ENCODE assay signal across 8 cellular contexts in genomic region chr4:184734758-184735157, GRCh38. TPM values are rescaled to one million over a fixed set of nuclear protein-coding genes. Genes with fewer than 3 reads are reported as not detected.
DNase-seq lines count a peak whose midpoint lies in the region; FAIRE-seq and TF ChIP-seq lines count a peak whose summit lies in the region.

No MANE protein-coding gene starts in this region.

- no peak for TF ChIP-seq RAD21 in H1 (IDR thresholded peaks at IDR 0.05 in 1 of 2, conservative IDR thresholded peaks at IDR 0.05 in 1 of 2; ENCODE audit: low read depth in 2 of 2, low read length in 2 of 2)

- TF ChIP-seq CTCF in GM06990 (IDR thresholded peaks at IDR 0.05; ENCODE audit: insufficient read depth, low read length, poor library complexity, severe bottlenecking) = no peak
- TF ChIP-seq CTCF in OCI-LY1 (IDR thresholded peaks at IDR 0.05; ENCODE audit: low read length) = no peak
- TF ChIP-seq CTCF in H1 (IDR thresholded peaks at IDR 0.05; ENCODE audit: control extremely low read depth in 1 of 3, insufficient read depth in 1 of 3, low read depth in 1 of 3, low read length in 3 of 3) = no peak
- no peak for TF ChIP-seq CTCF in osteoblast (IDR thresholded peaks at IDR 0.05; ENCODE audit: extremely low read depth, low read depth, low read length)
- no peak for TF ChIP-seq CTCF in GM10248 (IDR thresholded peaks at IDR 0.05; ENCODE audit: control extremely low read depth, extremely low read depth, low read depth, missing control alignments)

- H3K27me3 ChIP-seq in GM06990 (replicated peaks; ENCODE audit: control insufficient read depth, insufficient read depth, low read length) = no peaks in the 10 kb centered on the region
- no peaks in the 10 kb centered on the region for H3K27me3 ChIP-seq in OCI-LY1 (ENCODE audit: insufficient read depth, low read length)
- no peaks in the 10 kb centered on the region for H3K27me3 ChIP-seq in H1 (replicated peaks in 1 of 4; ENCODE audit: control insufficient read depth in 3 of 4, extremely low read depth in 1 of 4, insufficient read depth in 3 of 4, low read length in 3 of 4)
- H3K27me3 ChIP-seq in osteoblast (ENCODE audit: insufficient read depth, low read length) = no peaks in the 10 kb centered on the region

- H3K4ac ChIP-seq in H1 (replicated peaks; ENCODE audit: insufficient read length, low read depth, low read length) = no peak overlapping the region

- no peak for TF ChIP-seq POLR2A in H1 (IDR thresholded peaks at IDR 0.05; ENCODE audit: control extremely low read depth in 1 of 2, low read depth in 2 of 2, low read length in 2 of 2)

- H4K8ac ChIP-seq in H1 (ENCODE audit: extremely low read depth, insufficient read depth, low read length) = no peak overlapping the region

- H3F3A ChIP-seq in OCI-LY1 (ENCODE audit: insufficient read depth, low read length) = no peaks in the 10 kb centered on the region

- FAIRE-seq in H1 (lab: Jason Lieb, UNC) (no peak), frontal cortex (lab: Jason Lieb, UNC) (no peak)

- H3K36me3 ChIP-seq in GM06990 (ENCODE audit: control insufficient read depth, insufficient read depth, low read length) (no peaks in the 10 kb centered on the region), OCI-LY1 (ENCODE audit: insufficient read depth, low read length) (peaks cover 24% of the 10 kb centered on the region), H1 (ENCODE audit: control insufficient read depth in 2 of 4, insufficient read depth in 4 of 4, low read length in 3 of 4) (peaks cover 5 to 16% (median 7%) of the 10 kb centered on the region in 4 experiments; a peak in 3 of 8 replicates), osteoblast (ENCODE audit: insufficient read depth, low read length) (no peaks in the 10 kb centered on the region)

- H3K23me2 ChIP-seq in H1 (ENCODE audit: low read depth, low read length) = peaks cover 1% of the 10 kb centered on the region; the same call in 1 of the 2 replicates

- no peaks in the 10 kb centered on the region for H4K20me1 ChIP-seq in OCI-LY1 (ENCODE audit: insufficient read depth, low read length)
- H4K20me1 ChIP-seq in H1 (replicated peaks in 1 of 2; ENCODE audit: control insufficient read depth in 1 of 2, insufficient read depth in 2 of 2, low read length in 2 of 2) = peaks cover 2 to 7% of the 10 kb centered on the region in 2 experiments
- H4K20me1 ChIP-seq in osteoblast (ENCODE audit: insufficient read depth, low read length) = no peaks in the 10 kb centered on the region

- no peak overlapping the region for H4K5ac ChIP-seq in H1 (ENCODE audit: insufficient read length, low read depth, low read length)

- peak overlapping the region; percentile 87 for H3K4me2 ChIP-seq in OCI-LY1 (ENCODE audit: low read length)
- H3K4me2 ChIP-seq in H1 (ENCODE audit: insufficient read depth in 1 of 2, low read depth in 2 of 2, low read length in 2 of 2) = peak overlapping the region; percentile 60 to 78
- H3K4me2 ChIP-seq in osteoblast (ENCODE audit: insufficient read depth, low read length) = peak overlapping the region; percentile 96

- POLR2A ChIA-PET in H1 (lab: Charles Lee; ENCODE audit: partially characterized antibody) = interaction anchor here (0.5 to 2.1 kb wide), 6 partner anchors 11 to 781 kb away, joined by 3 to 20 read pairs (median 4); partner anchors contain the start of gene UFSP2
- POLR2A ChIA-PET in GM10248 (lab: Yijun Ruan, JAX) = interaction anchor here (0.7 to 2.4 kb wide), 2 partner anchors 86 to 116 kb away, joined by 3 to 15 read pairs; partner anchors contain the start of genes CASP3 and PRIMPOL
- POLR2A ChIA-PET in HEK293T (lab: Yijun Ruan, JAX) = interaction anchor here (0.7 to 2.8 kb wide), 25 partner anchors 8 to 747 kb away, joined by 3 to 43 read pairs (median 4); partner anchors contain the start of genes CASP3, HELT and PRIMPOL

- H3K23ac ChIP-seq in H1 (ENCODE audit: insufficient read length) = no peak overlapping the region

- H2BK12ac ChIP-seq in H1 (ENCODE audit: low read depth, low read length) = no peak overlapping the region

- H3K4me3 ChIP-seq in GM06990 (replicated peaks; ENCODE audit: low read depth, low read length) (peak overlapping the region; percentile 83), OCI-LY1 (ENCODE audit: low read depth, low read length, poor library complexity, severe bottlenecking) (peak overlapping the region; percentile 62), H1 (ENCODE audit: extremely low read depth in 1 of 4, insufficient read depth in 2 of 4, low read depth in 3 of 4, low read length in 4 of 4) (peak overlapping the region in 3 of 4 experiments; percentile 7 to 57 (median 32); a peak in 6 of 8 replicates), osteoblast (ENCODE audit: insufficient read depth, low read length) (peak overlapping the region; percentile 88)

- no peak for DNase-seq in GM06990 (ENCODE audit: extremely low read depth, insufficient read length)
- DNase-seq in H1 (ENCODE audit: low read depth in 1 of 2, low spot score in 2 of 2) = no peak
- DNase-seq in osteoblast (ENCODE audit: insufficient read length, low spot score, missing footprints) = no peak
- DNase-seq in GM10248 (ENCODE audit: extremely low spot score) = no peak
- DNase-seq in frontal cortex (ENCODE audit: low spot score in 2 of 2) = no peak
- DNase-seq in NCI-H1694 (lab: John Stamatoyannopoulos, UW) = no peak
- DNase-seq in HEK293T (ENCODE audit: extremely low spot score) = no peak

- no peak overlapping the region for H3K14ac ChIP-seq in H1 (ENCODE audit: insufficient read length)

- peak overlapping the region; percentile 68 for H3K9ac ChIP-seq in OCI-LY1 (ENCODE audit: low read length)
- no peak overlapping the region for H3K9ac ChIP-seq in H1 (replicated peaks in 1 of 4; ENCODE audit: extremely low read depth in 1 of 4, low read depth in 3 of 4, low read length in 3 of 4)

- CTCF ChIA-PET in H1 (lab: Charles Lee; ENCODE audit: partially characterized antibody) = interaction anchor here (1.3 kb wide), 1 partner anchor 449 kb away, joined by 3 read pairs; no protein-coding TSS in a partner anchor
- CTCF ChIA-PET in GM10248 (lab: Yijun Ruan, JAX) = interaction anchor here (0.9 to 3.6 kb wide), 5 partner anchors 12 to 471 kb away, joined by 4 to 32 read pairs (median 8); no protein-coding TSS in a partner anchor
- CTCF ChIA-PET in HEK293T (lab: Yijun Ruan, JAX) = interaction anchor here (0.7 to 1.0 kb wide), 2 partner anchors 11 to 80 kb away, joined by 4 to 8 read pairs; no protein-coding TSS in a partner anchor

- no peak overlapping the region for H2BK120ac ChIP-seq in H1 (replicated peaks; ENCODE audit: low read depth, low read length)

- H3K79me1 ChIP-seq in H1 (ENCODE audit: low read depth, low read length) = peaks cover 4% of the 10 kb centered on the region; the same call in 1 of the 2 replicates

- no peaks in the 10 kb centered on the region for H3K9me2 ChIP-seq in OCI-LY1 (ENCODE audit: low read depth, low read length)

- WGBS in H1 (ENCODE audit: extremely low coverage in 1 of 2, insufficient coverage in 1 of 2, insufficient read length in 1 of 2, insufficient replicate concordance in 2 of 2, low coverage in 1 of 2, low lambda C conversion rate in 2 of 2, missing lambda C conversion rate in 1 of 2), 2 experiments = 71% methylated on average over 6 of the region's 6 CpGs; no CpG with 5 or more reads in 1 of the 2 experiments

- H3K79me2 ChIP-seq in OCI-LY1 (ENCODE audit: insufficient read depth, low read length) (peaks cover 33% of the 10 kb centered on the region), H1 (ENCODE audit: control insufficient read depth in 1 of 2, insufficient read depth in 2 of 2, low read length in 2 of 2) (peaks cover 8 to 41% of the 10 kb centered on the region in 2 experiments), osteoblast (ENCODE audit: insufficient read depth, low read length) (peaks cover 33% of the 10 kb centered on the region)

- H2AFZ ChIP-seq in OCI-LY1 (ENCODE audit: low read length) (peak overlapping the region; percentile 45), H1 (ENCODE audit: low read length) (no peak overlapping the region), osteoblast (ENCODE audit: low read length) (peak overlapping the region; percentile 98)

- no peak overlapping the region for H3K56ac ChIP-seq in H1 (replicated peaks; ENCODE audit: insufficient read length, low read depth, low read length)

- no peak overlapping the region for H2BK20ac ChIP-seq in H1 (ENCODE audit: low read length)

- no peak overlapping the region for H2BK15ac ChIP-seq in H1 (ENCODE audit: low read length)

- H4K91ac ChIP-seq in H1 (replicated peaks; ENCODE audit: insufficient read length, low read length) = no peak overlapping the region

- H3K27ac ChIP-seq in OCI-LY1 (ENCODE audit: low read depth, low read length, poor library complexity, severe bottlenecking) (no peak overlapping the region), H1 (ENCODE audit: low read depth, low read length) (no peak overlapping the region), osteoblast (ENCODE audit: low read depth, low read length) (peak overlapping the region; percentile 59)

- H2AK5ac ChIP-seq in H1 (ENCODE audit: low read depth, low read length) = no peak overlapping the region

- no peak overlapping the region for H2BK5ac ChIP-seq in H1 (ENCODE audit: low read depth, low read length)

- no peak overlapping the region for H3K18ac ChIP-seq in H1 (ENCODE audit: extremely low read depth, low read length)

- H3K9me3 ChIP-seq in OCI-LY1 (ENCODE audit: low read length) (no peaks in the 10 kb centered on the region), H1 (ENCODE audit: insufficient read depth in 2 of 2, low read depth in 1 of 2, low read length in 1 of 2) (peaks cover 0 to 2% of the 10 kb centered on the region in 2 experiments; a peak in 2 of 4 replicates), osteoblast (ENCODE audit: low read depth, low read length) (no peaks in the 10 kb centered on the region)

- peaks cover 43% of the 10 kb centered on the region for H3K4me1 ChIP-seq in OCI-LY1 (ENCODE audit: insufficient read depth, low read length, severe bottlenecking)
- peaks cover 0 to 8% (median 3%) of the 10 kb centered on the region in 4 experiments; a peak in 4 of 7 replicates for H3K4me1 ChIP-seq in H1 (replicated peaks in 1 of 4; ENCODE audit: control insufficient read depth in 3 of 4, insufficient read depth in 4 of 4, low read length in 3 of 4)
- peaks cover 18% of the 10 kb centered on the region for H3K4me1 ChIP-seq in osteoblast (ENCODE audit: insufficient read depth, low read length)

- no peak for TF ChIP-seq EP300 in H1 (IDR thresholded peaks at IDR 0.05; ENCODE audit: borderline replicate concordance in 1 of 2, low read depth in 2 of 2, low read length in 2 of 2)

TF ChIP-seq in HEK293T, 16 proteins besides CTCF, POLR2A, EP300 and RAD21 (continues in another document):
- no peak for TF ChIP-seq SUZ12 (IDR thresholded peaks at IDR 0.05)

RNA-seq across cellular contexts. Expression of gene CENPU, which starts 0.9 kb away (rescaled TPM):
- total RNA-seq in H1 (2021; fragmentation: NEBNext Ultra II Directional; extraction: Animal tissue kit (Norgen Biotek cat#: 25700)) = 122 and 124 TPM in 2 replicates
- polyA plus RNA-seq in H1 (2011; rRNA removed) = 17.1 and 32.1 TPM in 2 replicates
- 61.9 TPM for polyA plus RNA-seq in H1 (2011; cell fraction: cytosol; rRNA removed)
- polyA plus RNA-seq in H1 (2011; cell fraction: nucleus; rRNA removed) = 15.2 TPM
- polyA plus RNA-seq in H1 (2012, experiment 1 of 2) = 62.2 to 125 TPM (median 71.0 TPM) in 4 replicates
- polyA plus RNA-seq in H1 (2012, experiment 2 of 2) = 7.8 TPM
- polyA plus RNA-seq in H1 (2013, experiment 1 of 2) = 86.0 TPM
- polyA plus RNA-seq in H1 (2013, experiment 2 of 2) = 83.5 TPM
- 20.0 and 33.6 TPM in 2 replicates for polyA minus RNA-seq in H1 (2011; rRNA and poly(A)+ RNA removed)
- polyA minus RNA-seq in H1 (2011; cell fraction: cytosol; rRNA and poly(A)+ RNA removed) = 25.9 TPM
- 44.5 TPM for polyA minus RNA-seq in H1 (2011; cell fraction: nucleus; rRNA and poly(A)+ RNA removed)
- total RNA-seq in osteoblast (5.1 and 6.8 TPM in 2 replicates), frontal cortex (6.1 TPM)

Comparison
In these comparisons a context has a peak if more than half of its experiments do, and no peak if none do; other contexts are left out.
1. H3K4me3 ChIP-seq: peak in every context shown above with its lines; median percentile 88 in osteoblast; 83 in GM06990; 62 in OCI-LY1; 32 in H1.
2. RNA of gene CENPU, which starts 0.9 kb away (total RNA-seq): 122 to 124 TPM in H1; 6.1 TPM in frontal cortex (single experiment) and 5.1 to 6.8 TPM in osteoblast; every median in the first group is over 10 times any median in the second.
3. Peak in every context shown above with its lines, with median percentiles within 50 percentile points of each other: H3K4me2 ChIP-seq.